Comparison of ENCODE assay signal across 35 cellular contexts in genomic region chr19:2117215-2117960, GRCh38.
"Had no signal": no experiment of that assay in that cellular context is flagged by ENCODE, and none has a peak within 500 bp of the region (broad histone marks: within the 10 kb centered on the region; RNA-seq: fewer than 3 reads in every experiment).

No MANE protein-coding gene starts in this region.

- H3K27me3 ChIP-seq: cardiac muscle cell, MG63, Peyer's patch, SJSA1 had no signal

- H3K27ac Mint-ChIP-seq: activated CD4-positive, alpha-beta memory T cell treated with anti-CD3 and anti-CD28 coated beads for 36 hours; activated naive CD4-positive, alpha-beta T cell treated with anti-CD3 and anti-CD28 coated beads for 36 hours; activated naive CD8-positive, alpha-beta T cell treated with anti-CD3 and anti-CD28 coated beads, Interleukin-2, amount 50 U/mL, for 24 hours; activated T-helper 1 cell treated with anti-CD3 and anti-CD28 coated beads, Interleukin-12 subunit alpha, Interleukin-12 subunit beta, Interleukin-2, Interleukin-4 antibody, amounts not matched to agents 30 ng/mL and 10 ng/mL and 1 ng/mL, durations not matched to agents 14 hours and 24 hours and 36 hours; T-helper 1 cell treated with Interleukin-12 subunit alpha and Interleukin-12 subunit beta and Interleukin-4 antibody, amounts not matched to agents 30 μg/mL and 1 μg/mL, for 36 hours; T-helper 2 cell treated with Interferon-gamma antibody and Interleukin-4, amounts not matched to agents 5 μg/mL and 100 μg/mL, for 36 hours had no signal

- H3K27ac ChIP-seq: cardiac muscle cell, Peyer's patch, SJSA1 had no signal

- H3K9me3 Mint-ChIP-seq: activated CD4-positive, alpha-beta memory T cell treated with anti-CD3 and anti-CD28 coated beads for 36 hours; activated naive CD4-positive, alpha-beta T cell treated with anti-CD3 and anti-CD28 coated beads for 36 hours; activated naive CD4-positive, alpha-beta T cell treated with anti-CD3 and anti-CD28 coated beads, Interleukin-2, amount 50 U/mL, for 72 hours; activated naive CD8-positive, alpha-beta T cell treated with anti-CD3 and anti-CD28 coated beads, Interleukin-2, amount 50 U/mL, for 24 hours; activated T-cell treated with anti-CD3 and anti-CD28 coated beads, Interleukin-2, amount 50 U/mL, for 4 hours; activated T-helper 1 cell treated with anti-CD3 and anti-CD28 coated beads, Interleukin-12 subunit alpha, Interleukin-12 subunit beta, Interleukin-2, Interleukin-4 antibody, amounts not matched to agents 30 ng/mL and 10 ng/mL and 1 ng/mL, durations not matched to agents 14 hours and 24 hours and 36 hours; central memory CD8-positive, alpha-beta T cell; T-helper 1 cell treated with Interleukin-12 subunit alpha and Interleukin-12 subunit beta and Interleukin-4 antibody, amounts not matched to agents 30 μg/mL and 1 μg/mL, for 36 hours; T-helper 2 cell treated with Interferon-gamma antibody and Interleukin-4, amounts not matched to agents 5 μg/mL and 100 μg/mL, for 36 hours had no signal

- H3K9me3 ChIP-seq: MG63, Peyer's patch, SJSA1, SK-N-SH had no signal

- H3K27me3 Mint-ChIP-seq: activated CD4-positive, alpha-beta memory T cell treated with anti-CD3 and anti-CD28 coated beads for 36 hours; activated naive CD8-positive, alpha-beta T cell treated with anti-CD3 and anti-CD28 coated beads, Interleukin-2, amount 50 U/mL, for 24 hours; central memory CD8-positive, alpha-beta T cell had no signal

- ATAC-seq: activated naive CD4-positive, alpha-beta T cell treated with anti-CD3 and anti-CD28 coated beads, Interleukin-2, amount 50 U/mL, for 72 hours; activated naive CD8-positive, alpha-beta T cell treated with anti-CD3 and anti-CD28 coated beads, Interleukin-2, amount 50 U/mL, for 24 hours; activated T-cell treated with anti-CD3 and anti-CD28 coated beads, Interleukin-2, amount 50 U/mL, for 4 hours; PC-3 had no signal

- DNase-seq: activated CD4-positive, alpha-beta memory T cell treated with anti-CD3 and anti-CD28 coated beads for 36 hours; activated CD4-positive, alpha-beta T cell treated with anti-CD3 and anti-CD28 coated beads, Interleukin-2, amount 50 U/mL, for 1 hour; activated CD8-positive, alpha-beta memory T cell treated with anti-CD3 and anti-CD28 coated beads, Interleukin-2, amount 50 U/mL, for 4 hours; activated gamma-delta T cell treated with Interleukin-2 at 50 U/mL for 16 hours; activated naive CD4-positive, alpha-beta T cell treated with anti-CD3 and anti-CD28 coated beads for 36 hours; activated naive CD8-positive, alpha-beta T cell treated with anti-CD3 and anti-CD28 coated beads, Interleukin-2, amount 50 U/mL, for 24 hours; activated T-cell treated with anti-CD3 and anti-CD28 coated beads for 4 hours; activated T-cell treated with anti-CD3 and anti-CD28 coated beads, Interleukin-2, amount 50 U/mL, for 4 hours; amniotic stem cell; Kasumi-1; MG63; NCI-H1048; NCI-H1105 treated with DMSO at 0.1 percent for 48 hours; NCI-H1436; NCI-H1694; NCI-H1930; NCI-H2081 treated with DMSO at 0.1 percent for 48 hours; NCI-H345; NCI-H510A; NCI-H526; NCI-H748 treated with DMSO at 0.1 percent for 48 hours; NK-92 treated with Interleukin-12 subunit alpha and Interleukin-12 subunit beta, amount 100 ng/mL, for 24 hours; PC-3; Peyer's patch; RPMI8226; SHP77 treated with DMSO at 0.1 percent for 48 hours; SK-N-SH had no signal

- H3K4me1 ChIP-seq: SJSA1 had no signal

- H3K36me3 ChIP-seq: MG63 had no signal

- FAIRE-seq: TTC549 had no signal

- H3K4me3 ChIP-seq: cardiac muscle cell, MG63, Peyer's patch, SJSA1 had no signal

- H3K4me3 Mint-ChIP-seq: activated CD4-positive, alpha-beta memory T cell treated with anti-CD3 and anti-CD28 coated beads for 36 hours; activated naive CD4-positive, alpha-beta T cell treated with anti-CD3 and anti-CD28 coated beads for 36 hours; activated naive CD8-positive, alpha-beta T cell treated with anti-CD3 and anti-CD28 coated beads, Interleukin-2, amount 50 U/mL, for 24 hours; activated T-cell treated with anti-CD3 and anti-CD28 coated beads, Interleukin-2, amount 50 U/mL, for 4 hours; activated T-helper 1 cell treated with anti-CD3 and anti-CD28 coated beads, Interleukin-12 subunit alpha, Interleukin-12 subunit beta, Interleukin-2, Interleukin-4 antibody, amounts not matched to agents 30 ng/mL and 10 ng/mL and 1 ng/mL, durations not matched to agents 14 hours and 24 hours and 36 hours; central memory CD8-positive, alpha-beta T cell; T-helper 1 cell treated with Interleukin-12 subunit alpha and Interleukin-12 subunit beta and Interleukin-4 antibody, amounts not matched to agents 30 μg/mL and 1 μg/mL, for 36 hours; T-helper 2 cell treated with Interferon-gamma antibody and Interleukin-4, amounts not matched to agents 5 μg/mL and 100 μg/mL, for 36 hours had no signal
